ENCODE assay signal across 1 cellular context in the genomic region with DNA sequence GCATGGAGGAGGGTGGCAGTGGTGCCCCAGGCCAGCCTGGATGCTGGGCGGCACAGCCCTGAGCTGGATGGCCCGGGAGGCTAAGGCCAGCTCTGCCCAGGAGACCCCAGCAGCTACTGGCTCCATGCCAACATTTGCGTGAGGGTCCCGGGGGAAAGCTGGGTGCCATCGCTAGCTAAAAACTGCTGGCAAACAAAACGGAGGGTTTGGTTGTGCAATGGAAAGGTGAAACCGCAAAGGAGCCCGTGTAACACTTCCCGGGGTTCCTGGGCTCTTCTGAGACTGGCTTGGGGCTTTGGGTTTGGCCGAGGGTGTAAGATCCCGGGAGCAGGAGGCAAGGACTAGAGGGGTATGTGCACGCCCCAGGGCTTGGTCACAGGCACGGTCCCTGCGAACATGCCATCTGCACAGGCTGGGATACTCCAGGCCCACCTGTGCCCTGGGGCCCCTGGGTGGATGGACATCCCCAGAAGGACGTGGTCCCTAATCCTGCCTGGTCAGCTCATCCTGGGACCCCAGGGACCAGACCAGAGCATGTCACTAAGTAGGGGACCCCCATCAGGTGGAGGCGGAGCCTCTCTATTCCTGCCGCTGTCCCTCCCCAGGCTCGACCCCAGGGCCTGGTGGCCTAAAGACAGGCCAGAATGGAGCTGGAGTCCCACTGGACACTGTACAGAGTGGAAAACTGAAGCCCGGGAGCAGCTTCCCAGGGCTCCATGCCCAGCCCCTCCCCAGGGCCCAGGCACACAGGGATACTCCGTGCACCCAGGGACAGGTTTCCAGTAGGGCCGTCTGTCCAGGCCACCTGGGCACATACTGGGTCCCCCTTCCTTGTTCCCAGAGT.
TF ChIP-seq lines count a peak whose summit lies in the region.

No MANE protein-coding gene starts in this region.

TF ChIP-seq in IMR-90, 13 proteins besides CTCF, POLR2A, EP300 and RAD21:
- TF ChIP-seq NFE2L2 (IDR thresholded peaks at IDR 0.05; ENCODE audit: low read depth, low read length) (no peak), CHD1 (IDR thresholded peaks at IDR 0.05; ENCODE audit: low read depth, low read length) (no peak), RFX5 (IDR thresholded peaks at IDR 0.05; ENCODE audit: low read depth, low read length) (no peak), USF2 (IDR thresholded peaks at IDR 0.05; ENCODE audit: low read depth, low read length) (no peak)
